13 cellular contexts compared by ENCODE assay signal in the genomic region with DNA sequence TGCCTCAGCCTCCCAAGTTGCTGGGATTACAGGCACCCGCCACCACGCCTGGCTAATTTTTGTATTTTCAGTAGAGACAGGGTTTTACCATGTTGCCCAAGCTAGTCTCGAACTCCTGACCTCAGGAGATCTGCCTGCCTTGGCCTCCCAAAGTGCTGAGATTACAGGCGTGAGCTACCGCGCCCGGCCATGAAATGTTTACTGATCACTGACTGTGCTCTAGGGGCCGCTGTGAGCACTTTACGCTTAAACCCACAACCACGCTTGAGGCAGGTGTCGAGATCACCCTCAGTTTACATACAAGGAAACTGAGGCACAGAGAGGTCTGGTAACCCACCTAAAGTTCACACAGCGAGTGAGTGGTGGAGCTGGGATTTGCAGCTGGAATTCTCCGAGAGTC. TPM values are rescaled to one million over a fixed set of nuclear protein-coding genes. Genes with fewer than 3 reads are reported as not detected.
A peak's percentile ranks its signal among the peaks of the same experiment; 100 is the strongest.
DNase-seq lines count a peak whose midpoint lies in the region; ATAC-seq, FAIRE-seq and TF ChIP-seq lines count a peak whose summit lies in the region.
"Not testable (repeated sequence)": the region's sequence is repeated elsewhere in the genome, so short reads cannot be mapped to it uniquely, and the experiment has no call there.
"Had no signal": no experiment of that assay in that cellular context is flagged by ENCODE, and none has a peak within 500 bp of the region (broad histone marks: within the 10 kb centered on the region; RNA-seq: fewer than 3 reads in every experiment).

No MANE protein-coding gene starts in this region.

- H4K20me1 ChIP-seq in OCI-LY1 (ENCODE audit: insufficient read depth, low read length); H1 (replicated peaks in 1 of 2; ENCODE audit: control insufficient read depth in 1 of 2, insufficient read depth in 2 of 2, low read length in 2 of 2): not testable (repeated sequence)

- not testable (repeated sequence) for H3K18ac ChIP-seq in H1 (ENCODE audit: extremely low read depth, low read length)

- not testable (repeated sequence) for H3K4me1 Mint-ChIP-seq in activated T-cell treated with anti-CD3 and anti-CD28 coated beads, Interleukin-2, amount 50 U/mL, for 24 hours (ENCODE audit: low read depth)

- peak; percentile 36 for TF ChIP-seq CTCF in OCI-LY1 (IDR thresholded peaks at IDR 0.05; ENCODE audit: low read length)
- TF ChIP-seq CTCF in H1 (IDR thresholded peaks at IDR 0.05; ENCODE audit: control extremely low read depth in 1 of 3, insufficient read depth in 1 of 3, low read depth in 1 of 3, low read length in 3 of 3): peak in 2 of 3 experiments; percentile 7 to 13; a peak in 2 of 4 replicates
- peak; percentile 11 to 32 (median 18) for TF ChIP-seq CTCF in right lobe of liver (IDR thresholded peaks at IDR 0.05)

- not testable (repeated sequence) for H2BK15ac ChIP-seq in H1 (ENCODE audit: low read length)

- not testable (repeated sequence) for H2AFZ ChIP-seq in OCI-LY1 (ENCODE audit: low read length); H1 (ENCODE audit: low read length)

- not testable (repeated sequence) for H3K4me3 Mint-ChIP-seq in activated T-cell treated with anti-CD3 and anti-CD28 coated beads, Interleukin-2, amount 50 U/mL, for 24 hours

- H3K36me3 ChIP-seq in OCI-LY1 (ENCODE audit: insufficient read depth, low read length); right lobe of liver: not testable (repeated sequence)
- H3K36me3 ChIP-seq in H1 (ENCODE audit: control insufficient read depth in 2 of 4, insufficient read depth in 4 of 4, low read length in 3 of 4): peaks cover 5 to 10% (median 7%) of the 10 kb centered on the region in 4 experiments; a peak in 4 of 8 replicates

- not testable (repeated sequence) for H2BK20ac ChIP-seq in H1 (ENCODE audit: low read length)

- not testable (repeated sequence) for H3K14ac ChIP-seq in H1 (ENCODE audit: insufficient read length)

- H3K23ac ChIP-seq in H1 (ENCODE audit: insufficient read length): not testable (repeated sequence)

- not testable (repeated sequence) for H3K27me3 ChIP-seq in OCI-LY1 (ENCODE audit: insufficient read depth, low read length); H1 (replicated peaks in 1 of 4; ENCODE audit: control insufficient read depth in 3 of 4, extremely low read depth in 1 of 4, insufficient read depth in 3 of 4, low read length in 3 of 4); right lobe of liver

- TF ChIP-seq RAD21 in H1 (IDR thresholded peaks at IDR 0.05 in 1 of 2, conservative IDR thresholded peaks at IDR 0.05 in 1 of 2; ENCODE audit: low read depth in 2 of 2, low read length in 2 of 2): not testable (repeated sequence)

- not testable (repeated sequence) for H4K8ac ChIP-seq in H1 (ENCODE audit: extremely low read depth, insufficient read depth, low read length)

- not testable (repeated sequence) for H3K27ac ChIP-seq in OCI-LY1 (ENCODE audit: low read depth, low read length, poor library complexity, severe bottlenecking); H1 (ENCODE audit: low read depth, low read length)
- H3K27ac ChIP-seq in right lobe of liver: peak overlapping the region in 1 of 3 donors; percentile 19

- not testable (repeated sequence) for H3K4me1 ChIP-seq in OCI-LY1 (ENCODE audit: insufficient read depth, low read length, severe bottlenecking); H1 (replicated peaks in 1 of 4; ENCODE audit: control insufficient read depth in 3 of 4, insufficient read depth in 4 of 4, low read length in 3 of 4)
- peaks cover 0 to 39% (median 14%) of the 10 kb centered on the region in 4 donors for H3K4me1 ChIP-seq in right lobe of liver

- WGBS in H1 (ENCODE audit: extremely low coverage in 1 of 2, insufficient coverage in 1 of 2, insufficient read length in 1 of 2, insufficient replicate concordance in 2 of 2, low coverage in 1 of 2, low lambda C conversion rate in 2 of 2, missing lambda C conversion rate in 1 of 2), 2 experiments: 82% methylated on average over 13 of the region's 13 CpGs; no CpG with 5 or more reads in 1 of the 2 experiments
- 54% methylated on average over 6 of the region's 13 CpGs for whole genome bisulfite sequencing in right lobe of liver (ENCODE audit: insufficient coverage, low coverage, low lambda C conversion rate, missing lambda C conversion rate)

- H2AK5ac ChIP-seq in H1 (ENCODE audit: low read depth, low read length): not testable (repeated sequence)

- H3K27ac Mint-ChIP-seq in activated T-cell treated with anti-CD3 and anti-CD28 coated beads, Interleukin-2, amount 50 U/mL, for 24 hours: peak overlapping the region; percentile 34

- not testable (repeated sequence) for H4K5ac ChIP-seq in H1 (ENCODE audit: insufficient read length, low read depth, low read length)

- not testable (repeated sequence) for H3K23me2 ChIP-seq in H1 (ENCODE audit: low read depth, low read length)

- not testable (repeated sequence) for H3K4me2 ChIP-seq in OCI-LY1 (ENCODE audit: low read length); H1 (ENCODE audit: insufficient read depth in 1 of 2, low read depth in 2 of 2, low read length in 2 of 2)

- not testable (repeated sequence) for H3K9ac ChIP-seq in OCI-LY1 (ENCODE audit: low read length); H1 (replicated peaks in 1 of 4; ENCODE audit: extremely low read depth in 1 of 4, low read depth in 3 of 4, low read length in 3 of 4)

- not testable (repeated sequence) for TF ChIP-seq EP300 in H1 (IDR thresholded peaks at IDR 0.05; ENCODE audit: borderline replicate concordance in 1 of 2, low read depth in 2 of 2, low read length in 2 of 2)

- not testable (repeated sequence) for H4K91ac ChIP-seq in H1 (replicated peaks; ENCODE audit: insufficient read length, low read length)

- not testable (repeated sequence) for H3K9me3 Mint-ChIP-seq in activated T-cell treated with anti-CD3 and anti-CD28 coated beads, Interleukin-2, amount 50 U/mL, for 24 hours

- POLR2A ChIA-PET in H1 (lab: Charles Lee; ENCODE audit: partially characterized antibody): interaction anchor here (0.9 kb wide), 1 partner anchor 63 kb away, joined by 3 read pairs; no protein-coding TSS in a partner anchor

- ATAC-seq in left lobe of liver: peak; percentile 59
- peak in 3 of 4 donors; percentile 23 to 36 (median 33) for ATAC-seq in right lobe of liver

- H3K27me3 Mint-ChIP-seq in activated T-cell treated with anti-CD3 and anti-CD28 coated beads, Interleukin-2, amount 50 U/mL, for 24 hours: not testable (repeated sequence)

- not testable (repeated sequence) for DNase-seq in activated T-cell treated with anti-CD3 and anti-CD28 coated beads, Interleukin-2, amount 50 U/mL, for 24 hours; H1 (ENCODE audit: low read depth in 1 of 2, low spot score in 2 of 2); left lobe of liver (ENCODE audit: low spot score); right lobe of liver

- not testable (repeated sequence) for H3F3A ChIP-seq in OCI-LY1 (ENCODE audit: insufficient read depth, low read length)

- not testable (repeated sequence) for H2BK5ac ChIP-seq in H1 (ENCODE audit: low read depth, low read length)

- H3K36me3 Mint-ChIP-seq in activated T-cell treated with anti-CD3 and anti-CD28 coated beads, Interleukin-2, amount 50 U/mL, for 24 hours (ENCODE audit: low read depth): peaks cover 46% of the 10 kb centered on the region

- intact Hi-C loops in right lobe of liver (cut with DNase I): not testable (repeated sequence)

- not testable (repeated sequence) for H2BK120ac ChIP-seq in H1 (replicated peaks; ENCODE audit: low read depth, low read length)

- not testable (repeated sequence) for H3K56ac ChIP-seq in H1 (replicated peaks; ENCODE audit: insufficient read length, low read depth, low read length)

- not testable (repeated sequence) for TF ChIP-seq POLR2A in H1 (IDR thresholded peaks at IDR 0.05; ENCODE audit: control extremely low read depth in 1 of 2, low read depth in 2 of 2, low read length in 2 of 2); right lobe of liver (IDR thresholded peaks at IDR 0.05)

- not testable (repeated sequence) for H3K4ac ChIP-seq in H1 (replicated peaks; ENCODE audit: insufficient read length, low read depth, low read length)

- H3K9me2 ChIP-seq in OCI-LY1 (ENCODE audit: low read depth, low read length): not testable (repeated sequence)

- not testable (repeated sequence) for H3K4me3 ChIP-seq in OCI-LY1 (ENCODE audit: low read depth, low read length, poor library complexity, severe bottlenecking); H1 (ENCODE audit: extremely low read depth in 1 of 4, insufficient read depth in 2 of 4, low read depth in 3 of 4, low read length in 4 of 4); right lobe of liver

- H3K9me3 ChIP-seq in OCI-LY1 (ENCODE audit: low read length); H1 (ENCODE audit: insufficient read depth in 2 of 2, low read depth in 1 of 2, low read length in 1 of 2); right lobe of liver: not testable (repeated sequence)

- not testable (repeated sequence) for H3K79me2 ChIP-seq in OCI-LY1 (ENCODE audit: insufficient read depth, low read length); H1 (ENCODE audit: control insufficient read depth in 1 of 2, insufficient read depth in 2 of 2, low read length in 2 of 2)

- not testable (repeated sequence) for H3K79me1 ChIP-seq in H1 (ENCODE audit: low read depth, low read length)

- not testable (repeated sequence) for FAIRE-seq in H1 (lab: Jason Lieb, UNC)

- CTCF ChIA-PET in H1 (lab: Charles Lee; ENCODE audit: partially characterized antibody): interaction anchor here (0.7 to 1.7 kb wide), 7 partner anchors 11 to 69 kb away, joined by 3 to 4 read pairs (median 3); no protein-coding TSS in a partner anchor

- not testable (repeated sequence) for H2BK12ac ChIP-seq in H1 (ENCODE audit: low read depth, low read length)

RNA-seq across cellular contexts. Expression of a gene that starts 18.9 kb away (rescaled TPM):
- 46.8 and 49.8 TPM in 2 replicates for total RNA-seq in H1 (2021; fragmentation: NEBNext Ultra II Directional; extraction: Animal tissue kit (Norgen Biotek cat#: 25700))
- 12.3 and 22.4 TPM in 2 replicates for polyA plus RNA-seq in H1 (2011; rRNA removed)
- polyA plus RNA-seq in H1 (2011; cell fraction: cytosol; rRNA removed): 11.8 TPM
- 25.0 TPM for polyA plus RNA-seq in H1 (2011; cell fraction: nucleus; rRNA removed)
- 37.1 to 48.7 TPM (median 42.2 TPM) in 4 replicates for polyA plus RNA-seq in H1 (2012, experiment 1 of 2)
- polyA plus RNA-seq in H1 (2012, experiment 2 of 2): 29.4 TPM
- 22.0 TPM for polyA plus RNA-seq in H1 (2013, experiment 1 of 2)
- polyA plus RNA-seq in H1 (2013, experiment 2 of 2): 21.6 TPM
- polyA minus RNA-seq in H1 (2011; rRNA and poly(A)+ RNA removed): 27.3 and 30.2 TPM in 2 replicates
- 26.7 TPM for polyA minus RNA-seq in H1 (2011; cell fraction: cytosol; rRNA and poly(A)+ RNA removed)
- polyA minus RNA-seq in H1 (2011; cell fraction: nucleus; rRNA and poly(A)+ RNA removed): 19.4 TPM
- total RNA-seq in left lobe of liver (17.5 TPM), right lobe of liver (10 to 100 TPM; 14.2 to 23.5 (median 17.5) TPM)

RNA-seq across cellular contexts. Expression of a gene that starts 24.7 kb away (rescaled TPM):
- total RNA-seq in H1 (2021; fragmentation: NEBNext Ultra II Directional; extraction: Animal tissue kit (Norgen Biotek cat#: 25700)): 1.5 and 1.6 TPM in 2 replicates
- 1.4 and 3.4 TPM in 2 replicates for polyA plus RNA-seq in H1 (2011; rRNA removed)
- polyA plus RNA-seq in H1 (2011; cell fraction: cytosol; rRNA removed): 1.2 TPM
- polyA plus RNA-seq in H1 (2011; cell fraction: nucleus; rRNA removed): 2.1 TPM
- 0.57 to 1.4 TPM (median 1.0 TPM) in 4 replicates for polyA plus RNA-seq in H1 (2012, experiment 1 of 2)
- 0.75 TPM for polyA plus RNA-seq in H1 (2012, experiment 2 of 2)
- 1.5 TPM for polyA plus RNA-seq in H1 (2013, experiment 1 of 2)
- polyA plus RNA-seq in H1 (2013, experiment 2 of 2): 1.8 TPM
- polyA minus RNA-seq in H1 (2011; rRNA and poly(A)+ RNA removed): 0.16 and 0.27 TPM in 2 replicates
- polyA minus RNA-seq in H1 (2011; cell fraction: cytosol; rRNA and poly(A)+ RNA removed): 0.88 TPM
- 0.70 TPM for polyA minus RNA-seq in H1 (2011; cell fraction: nucleus; rRNA and poly(A)+ RNA removed)
- total RNA-seq in left lobe of liver (4.3 TPM), right lobe of liver (1 to 10 TPM; 1.8 to 6.9 (median 4.4) TPM)
- total RNA-seq: A673; CD4-positive, alpha-beta memory T cell; CD4-positive, CD25-positive, alpha-beta regulatory T cell; CD8-positive, alpha-beta memory T cell; G401; GM12878 had no signal
- polyA plus RNA-seq: AG04450; CD14-positive monocyte; CD4-positive, alpha-beta memory T cell; CD4-positive, CD25-positive, alpha-beta regulatory T cell; CD8-positive, alpha-beta memory T cell; GM12878 had no signal

RNA-seq across cellular contexts. Expression of a gene that starts 52.7 kb away (rescaled TPM):
- total RNA-seq in H1 (2021; fragmentation: NEBNext Ultra II Directional; extraction: Animal tissue kit (Norgen Biotek cat#: 25700)): not detected in 2 replicates
- polyA plus RNA-seq in H1 (2011; rRNA removed): 0.08 and 0.09 TPM in 2 replicates
- 0.09 TPM for polyA plus RNA-seq in H1 (2011; cell fraction: cytosol; rRNA removed)
- 0.06 TPM for polyA plus RNA-seq in H1 (2011; cell fraction: nucleus; rRNA removed)
- 0.13 to 0.28 TPM in 2 of 4 replicates, not detected in the others for polyA plus RNA-seq in H1 (2012, experiment 1 of 2)
- 0.09 TPM for polyA plus RNA-seq in H1 (2012, experiment 2 of 2)
- 0.06 TPM for polyA plus RNA-seq in H1 (2013, experiment 1 of 2)
- 0.06 TPM for polyA plus RNA-seq in H1 (2013, experiment 2 of 2)
- not detected in 2 replicates for polyA minus RNA-seq in H1 (2011; rRNA and poly(A)+ RNA removed)
- not detected for polyA minus RNA-seq in H1 (2011; cell fraction: cytosol; rRNA and poly(A)+ RNA removed)
- not detected for polyA minus RNA-seq in H1 (2011; cell fraction: nucleus; rRNA and poly(A)+ RNA removed)
- total RNA-seq in left lobe of liver (not detected), right lobe of liver (10 to 100 TPM in 1 of 6 experiments, 1 to 10 TPM in 2, under 1 TPM in 2, not detected in 1; 0.42 to 25.6 (median 1.1) TPM)
- total RNA-seq: A673; CD4-positive, alpha-beta memory T cell; CD4-positive, CD25-positive, alpha-beta regulatory T cell; CD8-positive, alpha-beta memory T cell had no signal
- polyA plus RNA-seq: AG04450; CD4-positive, alpha-beta memory T cell; CD4-positive, CD25-positive, alpha-beta regulatory T cell had no signal
